24 cellular contexts compared by ENCODE assay signal in the genomic region with DNA sequence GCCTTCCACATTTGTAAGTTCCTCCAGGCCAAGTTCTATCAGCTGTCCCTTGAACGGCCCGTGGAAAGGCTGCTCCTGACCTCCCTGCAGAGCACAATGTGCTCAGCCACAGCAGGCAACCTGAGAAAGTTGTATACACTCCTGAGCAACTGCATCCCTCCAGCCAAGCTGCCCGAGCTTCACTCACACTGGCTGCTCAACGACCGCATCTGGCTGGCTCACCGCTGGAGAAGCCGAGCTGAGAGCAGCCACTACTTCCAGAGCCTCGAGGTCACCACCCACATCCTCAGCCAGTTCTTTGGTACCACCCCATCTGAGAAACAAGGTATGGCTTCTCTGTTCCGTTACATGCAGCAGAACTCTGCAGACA. TPM values are rescaled to one million over a fixed set of nuclear protein-coding genes. Genes with fewer than 3 reads are reported as not detected.
DNase-seq lines count a peak whose midpoint lies in the region; ATAC-seq, FAIRE-seq and TF ChIP-seq lines count a peak whose summit lies in the region.
"Had no signal": no experiment of that assay in that cellular context is flagged by ENCODE, and none has a peak within 500 bp of the region (broad histone marks: within the 10 kb centered on the region; RNA-seq: fewer than 3 reads in every experiment).

No MANE protein-coding gene starts in this region.

- POLR2A ChIA-PET in RWPE1 (lab: Yijun Ruan, JAX; ENCODE audit: low non-redundant PET): no interaction called here

- CTCF ChIA-PET in activated naive CD4-positive, alpha-beta T cell treated with anti-CD3 and anti-CD28 coated beads, Interleukin-2, amount 10 ng/mL, durations not matched to agents 7 days and 5 days (lab: Charles Lee): interaction anchor here (2.8 kb wide), 1 partner anchor 83 kb away, joined by 7 read pairs; no protein-coding TSS in a partner anchor
- CTCF ChIA-PET in RWPE1 (lab: Yijun Ruan, JAX): interaction anchor here (0.6 to 0.7 kb wide), 2 partner anchors 721 to 948 kb away, joined by 3 read pairs; no protein-coding TSS in a partner anchor

- H3K9ac ChIP-seq in MM.1S (ENCODE audit: low read length): no peak overlapping the region

- no peaks in the 10 kb centered on the region for H3K9me2 ChIP-seq in MM.1S (replicated peaks; ENCODE audit: insufficient read depth, low read length)

- peaks cover 25% of the 10 kb centered on the region for H3K36me3 Mint-ChIP-seq in activated naive CD4-positive, alpha-beta T cell treated with anti-CD3 and anti-CD28 coated beads, Interleukin-2, amount 10 ng/mL, durations not matched to agents 7 days and 5 days
- peaks cover 12% of the 10 kb centered on the region for H3K36me3 Mint-ChIP-seq in central memory CD8-positive, alpha-beta T cell (ENCODE audit: insufficient read depth)
- H3K36me3 Mint-ChIP-seq in stimulated activated memory B cell treated with anti-CD40 and anti-IgM and Interleukin-4, amounts not matched to agents 10 μg/mL and 1 μg/mL and 100 μg/mL, for 72 hours: peaks cover 27% of the 10 kb centered on the region

- ATAC-seq in central memory CD8-positive, alpha-beta T cell (replicated peaks; ENCODE audit: extremely low read depth, poor library complexity, severe bottlenecking): no peak
- ATAC-seq in stimulated activated memory B cell treated with anti-CD40 and anti-IgM and Interleukin-4, amounts not matched to agents 10 μg/mL and 1 μg/mL and 100 μg/mL, for 72 hours: no peak
- ATAC-seq: lower lobe of right lung had no signal

- no peak overlapping the region for H3K27ac Mint-ChIP-seq in activated naive CD4-positive, alpha-beta T cell treated with anti-CD3 and anti-CD28 coated beads, Interleukin-2, amount 10 ng/mL, durations not matched to agents 7 days and 5 days
- H3K27ac Mint-ChIP-seq in central memory CD8-positive, alpha-beta T cell (ENCODE audit: low read depth): peak overlapping the region; percentile 90
- H3K27ac Mint-ChIP-seq in stimulated activated memory B cell treated with anti-CD40 and anti-IgM and Interleukin-4, amounts not matched to agents 10 μg/mL and 1 μg/mL and 100 μg/mL, for 72 hours: peak overlapping the region; percentile 31

- H3K27me3 ChIP-seq in MM.1S (replicated peaks; ENCODE audit: insufficient read depth, low read length): no peaks in the 10 kb centered on the region
- H3K27me3 ChIP-seq: colonic mucosa, SJSA1 had no signal

- H4K20me1 ChIP-seq in MM.1S (ENCODE audit: insufficient read depth, low read length): no peaks in the 10 kb centered on the region

- H3K4me1 ChIP-seq in MM.1S (ENCODE audit: low read length): no peaks in the 10 kb centered on the region
- H3K4me1 ChIP-seq: colonic mucosa, prostate gland had no signal

- no peaks in the 10 kb centered on the region for H3K36me3 ChIP-seq in MM.1S (replicated peaks; ENCODE audit: insufficient read depth, low read length)

- H3K9me3 ChIP-seq in MM.1S (replicated peaks; ENCODE audit: insufficient read depth, low read length): no peaks in the 10 kb centered on the region
- H3K9me3 ChIP-seq: colonic mucosa, lower lobe of right lung, prostate gland, SJSA1 had no signal

- no peaks in the 10 kb centered on the region for H3K9me3 Mint-ChIP-seq in activated naive CD4-positive, alpha-beta T cell treated with anti-CD3 and anti-CD28 coated beads, Interleukin-2, amount 10 ng/mL, durations not matched to agents 7 days and 5 days
- no peaks in the 10 kb centered on the region for H3K9me3 Mint-ChIP-seq in central memory CD8-positive, alpha-beta T cell
- H3K9me3 Mint-ChIP-seq in stimulated activated memory B cell treated with anti-CD40 and anti-IgM and Interleukin-4, amounts not matched to agents 10 μg/mL and 1 μg/mL and 100 μg/mL, for 72 hours: no peaks in the 10 kb centered on the region
- H3K9me3 Mint-ChIP-seq: HFFc6 had no signal

- H3K79me2 ChIP-seq in MM.1S (ENCODE audit: low read length): peaks cover 14% of the 10 kb centered on the region

- no peaks in the 10 kb centered on the region; the same call in 1 of the 2 replicates for H3F3A ChIP-seq in MM.1S (ENCODE audit: insufficient read depth, low read length)

- H3K27me3 Mint-ChIP-seq in activated naive CD4-positive, alpha-beta T cell treated with anti-CD3 and anti-CD28 coated beads, Interleukin-2, amount 10 ng/mL, durations not matched to agents 7 days and 5 days: no peaks in the 10 kb centered on the region
- no peaks in the 10 kb centered on the region for H3K27me3 Mint-ChIP-seq in central memory CD8-positive, alpha-beta T cell
- H3K27me3 Mint-ChIP-seq in stimulated activated memory B cell treated with anti-CD40 and anti-IgM and Interleukin-4, amounts not matched to agents 10 μg/mL and 1 μg/mL and 100 μg/mL, for 72 hours: no peaks in the 10 kb centered on the region

- no peak for TF ChIP-seq CTCF in RWPE1 (conservative IDR thresholded peaks at IDR 0.05; ENCODE audit: low read depth)
- TF ChIP-seq CTCF in MM.1S (IDR thresholded peaks at IDR 0.05; ENCODE audit: low read length): no peak

- DNase-seq in activated naive CD4-positive, alpha-beta T cell treated with anti-CD3 and anti-CD28 coated beads, Interleukin-2, amount 10 ng/mL, durations not matched to agents 7 days and 5 days: no peak
- DNase-seq in activated naive CD4-positive, alpha-beta T cell treated with Interleukin-2 at 50 U/mL for 16 hours: no peak
- DNase-seq in RWPE1 (ENCODE audit: low spot score): no peak
- DNase-seq in central memory CD8-positive, alpha-beta T cell (ENCODE audit: low spot score in 2 of 2): no peak
- no peak for DNase-seq in HuH-7.5 (ENCODE audit: low spot score)
- DNase-seq in MM.1S: no peak
- DNase-seq in GM12891 (ENCODE audit: insufficient read length, low spot score): no peak
- DNase-seq: activated CD4-positive, alpha-beta T cell treated with anti-CD3 and anti-CD28 coated beads for 48 hours; activated T-cell treated with anti-CD3 and anti-CD28 coated beads, Interleukin-2, amount 50 U/mL, for 48 hours; Calu3; colonic mucosa; HFFc6; lower lobe of right lung; NCI-H1105 treated with DMSO at 0.1 percent for 48 hours; NCI-H69; OCI-M1; small intestine; stimulated activated CD4-positive, alpha-beta T cell treated with anti-CD3 and anti-CD28 coated beads, Interleukin-4, amount 100 ng/mL, for 24 hours; substantia nigra; T1000 had no signal

- H3K4me1 Mint-ChIP-seq in activated naive CD4-positive, alpha-beta T cell treated with anti-CD3 and anti-CD28 coated beads, Interleukin-2, amount 10 ng/mL, durations not matched to agents 7 days and 5 days: peaks cover 45% of the 10 kb centered on the region
- H3K4me1 Mint-ChIP-seq in central memory CD8-positive, alpha-beta T cell: peaks cover 26% of the 10 kb centered on the region
- peaks cover 52% of the 10 kb centered on the region for H3K4me1 Mint-ChIP-seq in stimulated activated memory B cell treated with anti-CD40 and anti-IgM and Interleukin-4, amounts not matched to agents 10 μg/mL and 1 μg/mL and 100 μg/mL, for 72 hours

- peak overlapping the region; percentile 25 for H3K27ac ChIP-seq in RWPE1
- no peak overlapping the region for H3K27ac ChIP-seq in MM.1S (ENCODE audit: low read length)
- H3K27ac ChIP-seq: colonic mucosa, lower lobe of right lung, prostate gland, SJSA1 had no signal

- no peak for TF ChIP-seq POLR2A in GM12891 (IDR thresholded peaks at IDR 0.05; ENCODE audit: low read depth, low read length)

- no peak overlapping the region for H3K4me2 ChIP-seq in MM.1S (ENCODE audit: low read depth, low read length)

- FAIRE-seq in GM12891 (lab: Jason Lieb, UNC): no peak
- FAIRE-seq: G401.6, small intestine had no signal

- H2AFZ ChIP-seq in MM.1S (ENCODE audit: low read length): no peak overlapping the region

- no peak overlapping the region for H3K4me3 ChIP-seq in MM.1S (ENCODE audit: low read length)
- H3K4me3 ChIP-seq: colonic mucosa, lower lobe of right lung, prostate gland, SJSA1 had no signal

- peak overlapping the region; percentile 27 for H3K4me3 Mint-ChIP-seq in activated naive CD4-positive, alpha-beta T cell treated with anti-CD3 and anti-CD28 coated beads, Interleukin-2, amount 10 ng/mL, durations not matched to agents 7 days and 5 days
- no peak overlapping the region for H3K4me3 Mint-ChIP-seq in central memory CD8-positive, alpha-beta T cell
- no peak overlapping the region for H3K4me3 Mint-ChIP-seq in stimulated activated memory B cell treated with anti-CD40 and anti-IgM and Interleukin-4, amounts not matched to agents 10 μg/mL and 1 μg/mL and 100 μg/mL, for 72 hours

TF ChIP-seq in GM12891, 5 proteins besides CTCF, POLR2A, EP300 and RAD21:
- TF ChIP-seq POU2F2 (IDR thresholded peaks at IDR 0.05; ENCODE audit: low read depth, low read length): no peak
- no peak for TF ChIP-seq PAX5 (IDR thresholded peaks at IDR 0.05; ENCODE audit: insufficient read depth, low read length, severe bottlenecking)

RNA-seq across cellular contexts. Expression of gene ZSWIM1, which starts 2.1 kb away (rescaled TPM):
- polyA plus RNA-seq in GM12891 (2012; ENCODE audit: low read depth, missing spikeins): 5.9 TPM

RNA-seq across cellular contexts. Expression of gene SPATA25, which starts 4.3 kb away (rescaled TPM):
- 0.62 TPM for polyA plus RNA-seq in GM12891 (2012; ENCODE audit: low read depth, missing spikeins)

RNA-seq across cellular contexts. Expression of gene NEURL2, which starts 7.9 kb away (rescaled TPM):
- polyA plus RNA-seq in GM12891 (2012; ENCODE audit: low read depth, missing spikeins): 2.6 TPM

RNA-seq across cellular contexts. Expression of gene CTSA, which starts 8.1 kb away (rescaled TPM):
- 34.7 TPM for polyA plus RNA-seq in GM12891 (2012; ENCODE audit: low read depth, missing spikeins)

RNA-seq across cellular contexts. Expression of gene ZSWIM3, which starts 25.7 kb away (rescaled TPM):
- 0.73 TPM for polyA plus RNA-seq in GM12891 (2012; ENCODE audit: low read depth, missing spikeins)
